In genomic region chr16:55297910-55298175, GRCh38 we compare ENCODE assay signal across 21 cellular contexts. TPM values are rescaled to one million over a fixed set of nuclear protein-coding genes. Genes with fewer than 3 reads are reported as not detected.
DNase-seq lines count a peak whose midpoint lies in the region; FAIRE-seq and TF ChIP-seq lines count a peak whose summit lies in the region.
"Had no signal": no experiment of that assay in that cellular context is flagged by ENCODE, and none has a peak within 500 bp of the region (broad histone marks: within the 10 kb centered on the region; RNA-seq: fewer than 3 reads in every experiment).

No MANE protein-coding gene starts in this region.

- no peaks in the 10 kb centered on the region for H3K4me1 ChIP-seq in suprapubic skin
- H3K4me1 ChIP-seq: prostate gland, spleen had no signal

- TF ChIP-seq POLR2A in suprapubic skin (IDR thresholded peaks at IDR 0.05): no peak

- H3K27ac ChIP-seq in suprapubic skin: no peak overlapping the region
- H3K27ac ChIP-seq: BLaER1 treated with 17β-estradiol and CSF1 and Interleukin-3, amounts not matched to agents 10 nM and 100 nM; coronary artery; prostate gland; spleen; thoracic aorta had no signal

- no peaks in the 10 kb centered on the region for H3K36me3 Mint-ChIP-seq in HFFc6 (ENCODE audit: low read depth)
- H3K36me3 Mint-ChIP-seq: memory B cell; natural killer cell treated with Interleukin-12 subunit alpha and Interleukin-12 subunit beta and Interleukin-15 and Interleukin-18, amount 100 ng/mL, for 72 hours had no signal

- H3K27me3 ChIP-seq in suprapubic skin: peaks cover 8% of the 10 kb centered on the region
- H3K27me3 ChIP-seq: BLaER1 treated with 17β-estradiol and CSF1 and Interleukin-3, amounts not matched to agents 10 nM and 100 nM had no signal

- H3K4me1 Mint-ChIP-seq in HFFc6 (ENCODE audit: low read depth): no peaks in the 10 kb centered on the region
- H3K4me1 Mint-ChIP-seq: memory B cell had no signal

- DNase-seq in GM04504 (ENCODE audit: low read depth) (peak; percentile 15), RPMI7951 (ENCODE audit: low read depth) (peak; percentile 41), foreskin fibroblast (peak; percentile 11 to 12), urothelium cell line (ENCODE audit: low spot score) (peak; percentile 83), NCI-H146 treated with DMSO at 0.1 percent for 48 hours (lab: John Stamatoyannopoulos, UW; ENCODE audit: unreplicated experiment) (no peak), suprapubic skin (ENCODE audit: low spot score in 2 of 2) (no peak), HFFc6 (no peak)
- DNase-seq: activated CD4-positive, alpha-beta T cell treated with anti-CD3 and anti-CD28 coated beads for 4 hours; activated CD8-positive, alpha-beta memory T cell treated with anti-CD3 and anti-CD28 coated beads, Interleukin-2, amount 50 U/mL, for 4 hours; activated gamma-delta T cell treated with Interleukin-2 at 50 U/mL for 16 hours; NCI-H69; OCI-M1; SK-N-SH; spleen had no signal

- FAIRE-seq in urothelium cell line (lab: Jason Lieb, UNC): peak; percentile 62
- FAIRE-seq: HepG2 had no signal

- no peak overlapping the region for H3K4me3 ChIP-seq in foreskin fibroblast (ENCODE audit: low read depth in 1 of 2, low read length in 2 of 2)
- H3K4me3 ChIP-seq in suprapubic skin: no peak overlapping the region
- H3K4me3 ChIP-seq: BLaER1 treated with 17β-estradiol and CSF1 and Interleukin-3, amounts not matched to agents 10 nM and 100 nM; coronary artery; prostate gland; spleen; thoracic aorta had no signal

- no peaks in the 10 kb centered on the region for H3K9me3 ChIP-seq in suprapubic skin
- H3K9me3 ChIP-seq: prostate gland, SK-N-SH, spleen, thoracic aorta had no signal

- TF ChIP-seq EP300 in suprapubic skin (IDR thresholded peaks at IDR 0.05): no peak

- no peaks in the 10 kb centered on the region for H3K36me3 ChIP-seq in suprapubic skin
- H3K36me3 ChIP-seq: BLaER1 treated with 17β-estradiol and CSF1 and Interleukin-3, amounts not matched to agents 10 nM and 100 nM; prostate gland; spleen; thoracic aorta had no signal

- H3K9me3 Mint-ChIP-seq in HFFc6: no peaks in the 10 kb centered on the region; the same call in 1 of the 2 replicates

- H3K27ac Mint-ChIP-seq in HFFc6: no peak overlapping the region
- H3K27ac Mint-ChIP-seq: memory B cell; natural killer cell treated with Interleukin-12 subunit alpha and Interleukin-12 subunit beta and Interleukin-15 and Interleukin-18, amount 100 ng/mL, for 72 hours had no signal

- H3K27me3 Mint-ChIP-seq in HFFc6 (ENCODE audit: insufficient read depth): no peaks in the 10 kb centered on the region; the same call in 1 of the 2 replicates

- no peak overlapping the region for H3K4me3 Mint-ChIP-seq in HFFc6
- H3K4me3 Mint-ChIP-seq: memory B cell; natural killer cell treated with Interleukin-12 subunit alpha and Interleukin-12 subunit beta and Interleukin-15 and Interleukin-18, amount 100 ng/mL, for 72 hours had no signal

- TF ChIP-seq CTCF in foreskin fibroblast (IDR thresholded peaks at IDR 0.05; ENCODE audit: low read depth, low read length) (no peak), suprapubic skin (IDR thresholded peaks at IDR 0.05) (no peak), HFFc6 (IDR thresholded peaks at IDR 0.05) (no peak)

RNA-seq across cellular contexts. Expression of gene IRX6, which starts 26.2 kb away (rescaled TPM):
- not detected in 2 replicates for total RNA-seq in RPMI7951 (2014; rRNA removed; shearing (Covaris generic))
- 10 to 100 TPM in 2 of 4 donors, 1 to 10 TPM in 2; 6.1 to 11.6 (median 9.1) TPM for total RNA-seq in suprapubic skin
- total RNA-seq in HFFc6 (2021; fragmentation: NEBNext Ultra II Directional; extraction: Animal tissue kit (Norgen Biotek cat#: 25700)): not detected
- total RNA-seq: HepG2; natural killer cell treated with Interleukin-12 subunit alpha and Interleukin-12 subunit beta and Interleukin-15 and Interleukin-18, amount 100 ng/mL, for 72 hours; thoracic aorta had no signal

Comparison
In these comparisons a context has a peak if more than half of its experiments do, and no peak if none do; other contexts are left out.
1. DNase-seq: peak in GM04504 (single experiment), RPMI7951 (single experiment), foreskin fibroblast (2 of 2) and urothelium cell line (single experiment); none in NCI-H146 treated with DMSO at 0.1 percent for 48 hours (single experiment), suprapubic skin (0 of 2) and HFFc6 (single experiment).